ENCODE assay signal across 9 cellular contexts in the genomic region with DNA sequence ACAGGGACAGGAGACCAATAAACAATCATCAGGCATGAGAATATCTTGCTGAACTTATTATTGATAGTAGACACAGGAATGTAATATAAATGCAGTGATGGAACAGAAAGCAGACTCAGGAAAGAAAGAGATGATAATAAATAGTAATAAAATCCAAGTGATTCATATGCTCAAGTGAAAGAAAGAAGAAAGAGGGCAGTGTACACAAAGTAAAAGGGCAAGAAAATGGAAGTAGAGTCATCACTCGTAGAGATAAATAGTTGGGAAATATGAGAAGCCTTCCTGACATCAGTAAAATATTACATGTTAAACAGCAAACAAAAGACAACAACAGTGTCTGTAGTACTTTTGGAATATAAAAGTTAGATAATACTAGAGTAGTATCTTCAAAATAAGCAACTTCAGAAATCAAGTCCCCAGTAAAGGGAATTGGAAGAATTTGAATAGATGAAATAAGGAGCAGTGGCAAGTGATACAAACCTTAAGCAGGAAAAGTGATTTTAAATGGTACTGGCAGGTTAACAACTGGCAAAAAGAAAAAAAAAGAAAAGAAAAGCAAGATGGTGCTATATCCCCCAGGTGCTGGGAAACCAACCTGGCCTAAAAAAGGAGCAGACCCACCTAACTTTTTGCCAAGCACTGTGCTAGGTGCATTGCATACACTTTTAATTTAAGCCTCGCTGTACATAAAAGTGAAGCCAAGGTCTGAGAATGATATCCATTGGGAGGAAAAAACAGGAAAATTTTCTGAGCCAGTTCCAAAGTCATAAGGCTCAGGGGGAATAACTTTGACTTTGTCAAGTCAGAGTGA.
DNase-seq lines count a peak whose midpoint lies in the region; ATAC-seq and TF ChIP-seq lines count a peak whose summit lies in the region.
"Had no signal": no experiment of that assay in that cellular context is flagged by ENCODE, and none has a peak within 500 bp of the region (broad histone marks: within the 10 kb centered on the region; RNA-seq: fewer than 3 reads in every experiment).

No MANE protein-coding gene starts in this region.

- peaks cover 0 to 37% (median 5%) of the 10 kb centered on the region in 4 donors for H3K4me1 ChIP-seq in Peyer's patch
- peaks cover 12% of the 10 kb centered on the region for H3K4me1 ChIP-seq in A673 (ENCODE audit: insufficient read depth, low read length, poor library complexity, severe bottlenecking)

- BruUV-seq in A673 (replicated peaks; lab: Mats Ljungman, UMichigan): no TSS peak

- H3K36me3 ChIP-seq in Peyer's patch (no peaks in the 10 kb centered on the region), A673 (ENCODE audit: insufficient read depth, low read length, poor library complexity, severe bottlenecking) (no peaks in the 10 kb centered on the region)

- TF ChIP-seq CTCF in Peyer's patch (IDR thresholded peaks at IDR 0.05): peak in 2 of 6 experiments; percentile 16 to 61
- no peak for TF ChIP-seq CTCF in fibroblast of villous mesenchyme (IDR thresholded peaks at IDR 0.05; ENCODE audit: insufficient read depth, low read depth, low read length)
- TF ChIP-seq CTCF in A673 (conservative IDR thresholded peaks at IDR 0.05; ENCODE audit: low read depth, low read length): no peak

- peak; percentile 18 for ATAC-seq in GM19023 (IDR thresholded peaks at IDR 0.05; ENCODE audit: unreplicated experiment)
- peak; percentile 42 for ATAC-seq in sciatic nerve
- ATAC-seq in HG02884 (IDR thresholded peaks at IDR 0.05; ENCODE audit: unreplicated experiment): no peak
- ATAC-seq in GM21529 (IDR thresholded peaks at IDR 0.05; ENCODE audit: unreplicated experiment): no peak

- CTCF ChIA-PET in A673 (lab: Charles Lee): no interaction called here

- DNase-seq in Peyer's patch (no peak), fibroblast of villous mesenchyme (ENCODE audit: low read depth) (peak; percentile 76), sciatic nerve (ENCODE audit: low spot score) (no peak), A673 (ENCODE audit: low spot score) (no peak), iPS-NIHi11 (ENCODE audit: low spot score) (no peak)
- DNase-seq: cerebellar nuclear complex had no signal

- no peaks in the 10 kb centered on the region for H3K27me3 ChIP-seq in Peyer's patch
- H3K27me3 ChIP-seq in A673 (replicated peaks; ENCODE audit: insufficient read depth, low read depth, low read length, poor library complexity): no peaks in the 10 kb centered on the region

- POLR2A ChIA-PET in A673 (lab: Charles Lee; ENCODE audit: low non-redundant PET): no interaction called here

- H3K4me3 ChIP-seq in Peyer's patch (no peak overlapping the region), fibroblast of villous mesenchyme (ENCODE audit: low read depth, low read length) (no peak overlapping the region), A673 (ENCODE audit: low read depth, low read length, poor library complexity, severe bottlenecking) (no peak overlapping the region)

- no peak for TF ChIP-seq POLR2A in Peyer's patch (IDR thresholded peaks at IDR 0.05)

- H3K9me3 ChIP-seq in Peyer's patch: no peaks in the 10 kb centered on the region
- H3K9me3 ChIP-seq in A673 (ENCODE audit: low read depth, low read length, poor library complexity, severe bottlenecking): no peaks in the 10 kb centered on the region

- H3K27ac ChIP-seq in Peyer's patch (peak overlapping the region in 3 of 4 donors; percentile 44 to 80 (median 58)), A673 (ENCODE audit: low read depth, low read length, poor library complexity, severe bottlenecking) (no peak overlapping the region)

- intact Hi-C loops in sciatic nerve (cut with DNase I) (no loop called here), A673 (cut with micrococcal nuclease; ENCODE audit: unreplicated experiment) (no loop called here)

Comparison
In these comparisons a context has a peak if more than half of its experiments do, and no peak if none do; other contexts are left out.
1. ATAC-seq: peak in GM19023 (single experiment) and sciatic nerve (single experiment); none in HG02884 (single experiment) and GM21529 (single experiment).